ENCODE assay signal across 19 cellular contexts in the genomic region with DNA sequence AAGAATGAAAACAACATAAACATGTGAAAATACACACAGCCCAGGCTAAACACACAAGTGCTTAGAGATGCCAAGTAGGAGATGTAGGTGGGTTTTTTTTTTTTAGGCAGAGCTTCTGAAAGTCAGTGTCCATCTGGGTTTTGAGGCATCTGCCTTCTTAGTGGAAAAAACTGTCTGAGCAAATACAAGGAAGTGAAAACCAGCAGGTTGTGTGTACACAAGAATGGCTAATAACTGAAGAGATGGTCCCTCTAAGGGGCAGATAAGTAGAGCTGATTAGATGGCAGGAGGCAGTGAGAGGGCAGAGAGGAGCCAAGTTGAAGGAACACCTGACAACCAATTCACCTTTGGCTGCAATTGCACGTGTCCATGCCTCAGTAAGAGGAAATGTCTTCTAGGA.
DNase-seq lines count a peak whose midpoint lies in the region; ATAC-seq and TF ChIP-seq lines count a peak whose summit lies in the region.
"Had no signal": no experiment of that assay in that cellular context is flagged by ENCODE, and none has a peak within 500 bp of the region (broad histone marks: within the 10 kb centered on the region; RNA-seq: fewer than 3 reads in every experiment).

No MANE protein-coding gene starts in this region.

- TF ChIP-seq CTCF in WERI-Rb-1 (IDR thresholded peaks at IDR 0.05; ENCODE audit: low read depth, low read length) = no peak

- intact Hi-C loops in head of caudate nucleus (cut with DNase I) = no loop called here

- H3K9me3 ChIP-seq in WERI-Rb-1 (ENCODE audit: severe bottlenecking) = no peaks in the 10 kb centered on the region
- H3K9me3 ChIP-seq: SJCRH30 had no signal

- no peaks in the 10 kb centered on the region for H3K36me3 ChIP-seq in WERI-Rb-1
- H3K36me3 ChIP-seq: SJCRH30 had no signal

- H3K9me3 Mint-ChIP-seq in T-helper 2 cell treated with Interferon-gamma antibody and Interleukin-4, amounts not matched to agents 5 μg/mL and 100 μg/mL, for 36 hours = no peaks in the 10 kb centered on the region

- H3K27me3 Mint-ChIP-seq in T-helper 2 cell treated with Interferon-gamma antibody and Interleukin-4, amounts not matched to agents 5 μg/mL and 100 μg/mL, for 36 hours (ENCODE audit: low read depth) = peaks cover 16% of the 10 kb centered on the region

- ATAC-seq in GM18511 (IDR thresholded peaks at IDR 0.05; ENCODE audit: unreplicated experiment) (peak; percentile 79), GM21619 (IDR thresholded peaks at IDR 0.05; ENCODE audit: unreplicated experiment) (no peak)
- ATAC-seq: PC-3 had no signal

- DNase-seq in CD1c-positive myeloid dendritic cell (ENCODE audit: extremely low spot score) = peak; percentile 11
- DNase-seq in NCI-H69 (lab: John Stamatoyannopoulos, UW) = peak; percentile 73
- DNase-seq in WERI-Rb-1 = no peak
- no peak for DNase-seq in T-helper 2 cell treated with Interferon-gamma antibody and Interleukin-4, amounts not matched to agents 5 μg/mL and 100 μg/mL, for 36 hours (ENCODE audit: low spot score)
- DNase-seq in superior temporal gyrus (ENCODE audit: extremely low spot score) = no peak
- no peak for DNase-seq in head of caudate nucleus
- DNase-seq: COR-L47, Karpas-422, MM.1S, NCI-H1417 treated with DMSO at 0.1 percent for 48 hours, NCI-H2029 treated with DMSO at 0.1 percent for 48 hours, NCI-H510A treated with DMSO at 0.1 percent for 48 hours, PC-3, SJCRH30, T-helper 2 cell had no signal

- no peak overlapping the region for H3K27ac Mint-ChIP-seq in T-helper 2 cell treated with Interferon-gamma antibody and Interleukin-4, amounts not matched to agents 5 μg/mL and 100 μg/mL, for 36 hours

- no peaks in the 10 kb centered on the region for H3K4me1 Mint-ChIP-seq in T-helper 2 cell treated with Interferon-gamma antibody and Interleukin-4, amounts not matched to agents 5 μg/mL and 100 μg/mL, for 36 hours (ENCODE audit: low read depth)

- no peaks in the 10 kb centered on the region for H3K36me3 Mint-ChIP-seq in T-helper 2 cell treated with Interferon-gamma antibody and Interleukin-4, amounts not matched to agents 5 μg/mL and 100 μg/mL, for 36 hours (ENCODE audit: low read depth)
- H3K36me3 Mint-ChIP-seq: CD14-positive monocyte had no signal

- H3K4me3 ChIP-seq in WERI-Rb-1 (ENCODE audit: low read depth, low read length) = no peak overlapping the region
- H3K4me3 ChIP-seq: SJCRH30 had no signal

- H3K27ac ChIP-seq in WERI-Rb-1 = peak overlapping the region; percentile 37; the same call in 1 of the 2 replicates
- H3K27ac ChIP-seq: RWPE1, SJCRH30 had no signal

- H3K27me3 ChIP-seq in WERI-Rb-1 (ENCODE audit: insufficient read depth, low read depth, severe bottlenecking) = no peaks in the 10 kb centered on the region
- H3K27me3 ChIP-seq: SJCRH30 had no signal

- no peak overlapping the region for H3K4me3 Mint-ChIP-seq in T-helper 2 cell treated with Interferon-gamma antibody and Interleukin-4, amounts not matched to agents 5 μg/mL and 100 μg/mL, for 36 hours
- H3K4me3 Mint-ChIP-seq: CD14-positive monocyte had no signal

Comparison
In these comparisons a context has a peak if more than half of its experiments do, and no peak if none do; other contexts are left out.
1. DNase-seq: peak in CD1c-positive myeloid dendritic cell (single experiment) and NCI-H69 (single experiment); none in WERI-Rb-1 (single experiment), T-helper 2 cell treated with Interferon-gamma antibody and Interleukin-4, amounts not matched to agents 5 μg/mL and 100 μg/mL, for 36 hours (single experiment), superior temporal gyrus (single experiment) and head of caudate nucleus (0 of 42).